9 cellular contexts compared by ENCODE assay signal in genomic region chrX:71493111-71493613, GRCh38. TPM values are rescaled to one million over a fixed set of nuclear protein-coding genes. Genes with fewer than 3 reads are reported as not detected.
A peak's percentile ranks its signal among the peaks of the same experiment; 100 is the strongest.
DNase-seq lines count a peak whose midpoint lies in the region; ATAC-seq and TF ChIP-seq lines count a peak whose summit lies in the region.
"Had no signal": no experiment of that assay in that cellular context is flagged by ENCODE, and none has a peak within 500 bp of the region (broad histone marks: within the 10 kb centered on the region; RNA-seq: fewer than 3 reads in every experiment).

No MANE protein-coding gene starts in this region.

- H3K27ac ChIP-seq in adrenal gland (peak overlapping the region in 1 of 5 donors; percentile 6), subcutaneous abdominal adipose tissue (ENCODE audit: low read depth, low read length) (peak overlapping the region; percentile 45)
- H3K27ac ChIP-seq: SK-N-MC had no signal

- no peak for TF ChIP-seq POLR2A in adrenal gland (IDR thresholded peaks at IDR 0.05)

- H3K4me3 ChIP-seq in adrenal gland (peak overlapping the region in 1 of 4 donors; percentile 60), subcutaneous abdominal adipose tissue (ENCODE audit: low read depth in 1 of 5, low read length in 5 of 5) (peak overlapping the region in 4 of 5 donors; percentile 58 to 79 (median 68))
- H3K4me3 ChIP-seq: SK-N-MC had no signal

- intact Hi-C loops in adrenal gland (cut with DNase I), result no loop called here

- H3K4me1 ChIP-seq in adrenal gland (replicated peaks in 1 of 2) (no peaks in the 10 kb centered on the region), subcutaneous abdominal adipose tissue (ENCODE audit: control insufficient read depth in 5 of 5, insufficient read depth in 5 of 5, low read length in 5 of 5) (peaks cover 0 to 10% (median 4%) of the 10 kb centered on the region in 5 donors)

- DNase-seq in SIG-M5 treated with dmso at 0.1 percent for 504 hours (lab: John Stamatoyannopoulos, UW; ENCODE audit: unreplicated experiment) (peak; percentile 29), SIG-M5 (lab: John Stamatoyannopoulos, UW) (no peak), adrenal gland (peak in 4 of 7 donors; percentile 22 to 62 (median 32)), left lobe of liver (ENCODE audit: low spot score) (peak; percentile 34), NCI-H524 treated with DMSO at 0.1 percent for 48 hours (lab: John Stamatoyannopoulos, UW) (no peak)

- 51 to 68% (median 62%) methylated on average over 9 to 16 of the region's 16 CpGs for WGBS in adrenal gland, 4 donors

- ATAC-seq in left lobe of liver, result peak; percentile 42
- ATAC-seq in HG03457 (IDR thresholded peaks at IDR 0.05; ENCODE audit: unreplicated experiment), result no peak
- no peak for ATAC-seq in GM21360 (IDR thresholded peaks at IDR 0.05; ENCODE audit: unreplicated experiment)

- H3K36me3 ChIP-seq in adrenal gland (replicated peaks in 1 of 2) (no peaks in the 10 kb centered on the region), subcutaneous abdominal adipose tissue (ENCODE audit: control insufficient read depth in 5 of 5, insufficient read depth in 5 of 5, low read length in 5 of 5) (no peaks in the 10 kb centered on the region)

- H3K9me3 ChIP-seq in adrenal gland (replicated peaks in 1 of 3) (no peaks in the 10 kb centered on the region), subcutaneous abdominal adipose tissue (ENCODE audit: control insufficient read depth in 5 of 5, low read length in 5 of 5) (peaks cover 0 to 4% (median 0%) of the 10 kb centered on the region in 5 donors)

- H3K9ac ChIP-seq in subcutaneous abdominal adipose tissue (ENCODE audit: low read length in 5 of 5), result peak overlapping the region in 1 of 5 donors; percentile 55

- H3K27me3 ChIP-seq in adrenal gland (no peaks in the 10 kb centered on the region), subcutaneous abdominal adipose tissue (ENCODE audit: control insufficient read depth in 5 of 5, insufficient read depth in 4 of 5, low read length in 5 of 5) (peaks cover 0 to 2% (median 0%) of the 10 kb centered on the region in 5 donors)

- TF ChIP-seq CTCF in adrenal gland (IDR thresholded peaks at IDR 0.05), result no peak

RNA-seq across cellular contexts. Expression of gene OGT, which starts 39.7 kb away (rescaled TPM):
- 100 to 1,000 TPM in 5 of 8 donors, 10 to 100 TPM in 3; 38.0 to 164 (median 103) TPM for total RNA-seq in adrenal gland
- 100 to 1,000 TPM in 1 of 3 donors, 10 to 100 TPM in 2; 38.6 to 127 (median 77.0) TPM for polyA plus RNA-seq in adrenal gland
- 39.5 TPM for total RNA-seq in left lobe of liver

Comparison
In these comparisons a context has a peak if more than half of its experiments do, and no peak if none do; other contexts are left out.
1. DNase-seq: peak in SIG-M5 treated with dmso at 0.1 percent for 504 hours (single experiment), adrenal gland (4 of 7) and left lobe of liver (single experiment); none in SIG-M5 (single experiment) and NCI-H524 treated with DMSO at 0.1 percent for 48 hours (single experiment).